Comparison of ENCODE assay signal across 8 cellular contexts in genomic region chr2:127811397-127811860, GRCh38. TPM values are rescaled to one million over a fixed set of nuclear protein-coding genes. Genes with fewer than 3 reads are reported as not detected.
DNase-seq lines count a peak whose midpoint lies in the region; ATAC-seq, FAIRE-seq and TF ChIP-seq lines count a peak whose summit lies in the region.

No MANE protein-coding gene starts in this region.

- intact Hi-C loops in right cardiac atrium (cut with DNase I): no loop called here

- no peaks in the 10 kb centered on the region for H3K9me3 ChIP-seq in right cardiac atrium (ENCODE audit: control insufficient read depth, low read length)

- peak overlapping the region; percentile 99 for H3K27ac Mint-ChIP-seq in activated T-helper 17 cell treated with anti-CD3 and anti-CD28 coated beads, Interleukin-2, amount 50 U/mL, for 72 hours

- ATAC-seq in HG02970 (IDR thresholded peaks at IDR 0.05; ENCODE audit: low FRiP score, unreplicated experiment) (peak; percentile 33), right cardiac atrium (peak; percentile 44 to 48)
- ATAC-seq in activated T-helper 17 cell treated with anti-CD3 and anti-CD28 coated beads, Interleukin-2, amount 50 U/mL, for 72 hours (replicated peaks): peak; percentile 46

- WGBS in right cardiac atrium: 9% methylated on average over 20 of the region's 20 CpGs

- peaks cover 20% of the 10 kb centered on the region for H3K4me1 Mint-ChIP-seq in activated T-helper 17 cell treated with anti-CD3 and anti-CD28 coated beads, Interleukin-2, amount 50 U/mL, for 72 hours

- H3K4me1 ChIP-seq in right cardiac atrium (ENCODE audit: control insufficient read depth, insufficient read depth, low read length): peaks cover 2% of the 10 kb centered on the region

- H3K4me3 ChIP-seq in GM08714 (ENCODE audit: low read length) (peak overlapping the region; percentile 98), right cardiac atrium (ENCODE audit: low read length) (peak overlapping the region; percentile 84), skin epidermis (peak overlapping the region; percentile 62 to 91 (median 86))

- peak overlapping the region; percentile 99 for H3K4me3 Mint-ChIP-seq in activated T-helper 17 cell treated with anti-CD3 and anti-CD28 coated beads, Interleukin-2, amount 50 U/mL, for 72 hours

- H3K27ac ChIP-seq in right cardiac atrium (ENCODE audit: low read length) (peak overlapping the region; percentile 74), skin epidermis (peak overlapping the region in 20 of 21 experiments; percentile 75 to 96 (median 92))

- no peak for FAIRE-seq in GM12891 (lab: Jason Lieb, UNC)

- TF ChIP-seq POLR2A in GM12891 (IDR thresholded peaks at IDR 0.05; ENCODE audit: low read depth, low read length): no peak

- H3K27me3 Mint-ChIP-seq in activated T-helper 17 cell treated with anti-CD3 and anti-CD28 coated beads, Interleukin-2, amount 50 U/mL, for 72 hours: no peaks in the 10 kb centered on the region

- peaks cover 41% of the 10 kb centered on the region for H3K36me3 Mint-ChIP-seq in activated T-helper 17 cell treated with anti-CD3 and anti-CD28 coated beads, Interleukin-2, amount 50 U/mL, for 72 hours (ENCODE audit: low read depth)

- H3K9me3 Mint-ChIP-seq in activated T-helper 17 cell treated with anti-CD3 and anti-CD28 coated beads, Interleukin-2, amount 50 U/mL, for 72 hours: no peaks in the 10 kb centered on the region

- H3K27me3 ChIP-seq in right cardiac atrium (ENCODE audit: control insufficient read depth, insufficient read depth): no peaks in the 10 kb centered on the region

- DNase-seq in right cardiac atrium (peak; percentile 35 to 66 (median 63)), ureter (ENCODE audit: low spot score) (no peak), GM12891 (ENCODE audit: insufficient read length, low spot score) (no peak)
- DNase-seq in stimulated activated CD4-positive, alpha-beta T cell treated with anti-CD3 and anti-CD28 coated beads, Interleukin-1b, Interleukin-23, amount 100 ng/mL, for 48 hours: no peak

TF ChIP-seq in GM12891, 5 proteins besides CTCF, POLR2A, EP300 and RAD21:
- TF ChIP-seq POLR2AphosphoS5 (IDR thresholded peaks at IDR 0.05; ENCODE audit: low read depth, low read length) (no peak), POU2F2 (IDR thresholded peaks at IDR 0.05; ENCODE audit: low read depth, low read length) (no peak), PAX5 (IDR thresholded peaks at IDR 0.05; ENCODE audit: insufficient read depth, low read length, severe bottlenecking) (no peak), SPI1 (IDR thresholded peaks at IDR 0.05; ENCODE audit: low read depth, low read length) (no peak), TAF1 (IDR thresholded peaks at IDR 0.05; ENCODE audit: low read depth, low read length) (no peak)

RNA-seq across cellular contexts. Expression of gene WDR33, which starts 0.5 kb away (rescaled TPM):
- total RNA-seq in activated T-helper 17 cell treated with anti-CD3 and anti-CD28 coated beads, Interleukin-2, amount 50 U/mL, for 72 hours: 10 to 100 TPM; 72.6 to 80.3 TPM
- total RNA-seq in right cardiac atrium: 10 to 100 TPM; 36.7 to 45.7 (median 41.4) TPM
- polyA plus RNA-seq in right cardiac atrium: 12.7 TPM
- total RNA-seq in ureter: 60.1 TPM
- polyA plus RNA-seq in GM12891 (2012; ENCODE audit: low read depth, missing spikeins): 16.5 TPM

RNA-seq across cellular contexts. Expression of gene POLR2D, which starts 46.5 kb away (rescaled TPM):
- total RNA-seq in activated T-helper 17 cell treated with anti-CD3 and anti-CD28 coated beads, Interleukin-2, amount 50 U/mL, for 72 hours: 10 to 100 TPM; 55.5 to 76.2 TPM
- total RNA-seq in right cardiac atrium: 10 to 100 TPM; 16.1 to 22.1 (median 20.9) TPM
- 10.7 TPM for polyA plus RNA-seq in right cardiac atrium
- 29.7 TPM for total RNA-seq in ureter
- 26.6 TPM for polyA plus RNA-seq in GM12891 (2012; ENCODE audit: low read depth, missing spikeins)

Comparison
In these comparisons a context has a peak if more than half of its experiments do, and no peak if none do; other contexts are left out.
1. DNase-seq: peak in right cardiac atrium (3 of 3); none in stimulated activated CD4-positive, alpha-beta T cell treated with anti-CD3 and anti-CD28 coated beads, Interleukin-1b, Interleukin-23, amount 100 ng/mL, for 48 hours (single experiment), ureter (single experiment) and GM12891 (single experiment).
2. Peak in every context shown above with its lines, with median percentiles within 50 percentile points of each other: H3K4me3 ChIP-seq and ATAC-seq.